Comparison of ENCODE assay signal across 9 cellular contexts in the genomic region with DNA sequence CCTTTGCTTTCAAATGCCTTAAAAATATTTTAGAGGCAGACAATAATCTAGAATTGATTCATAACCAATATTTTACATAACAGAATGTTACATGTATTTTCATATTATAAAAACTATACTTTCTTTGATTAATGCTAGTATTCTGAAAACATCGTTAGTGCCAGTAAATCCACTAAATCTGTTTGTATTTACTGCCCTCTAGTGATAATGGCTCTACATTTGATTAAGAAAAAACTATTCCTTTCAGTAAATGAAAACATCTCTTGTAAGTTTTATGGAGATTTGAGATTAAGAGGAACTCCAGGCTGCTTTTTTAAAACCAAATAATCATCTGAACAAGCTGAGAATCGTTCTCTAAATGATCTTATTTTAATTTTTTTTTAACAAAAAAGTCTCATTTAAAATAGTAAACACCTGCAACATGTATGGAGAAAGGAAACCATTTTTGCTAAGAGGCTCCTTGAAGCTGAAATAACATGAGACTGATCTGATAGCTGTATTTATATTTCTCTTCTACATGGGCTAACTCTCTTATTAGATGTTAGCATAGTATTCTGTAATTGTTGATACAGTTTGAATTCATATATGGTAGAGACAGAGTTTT.
A peak's percentile ranks its signal among the peaks of the same experiment; 100 is the strongest.
DNase-seq lines count a peak whose midpoint lies in the region; ATAC-seq and TF ChIP-seq lines count a peak whose summit lies in the region.
"Had no signal": no experiment of that assay in that cellular context is flagged by ENCODE, and none has a peak within 500 bp of the region (broad histone marks: within the 10 kb centered on the region; RNA-seq: fewer than 3 reads in every experiment).

No MANE protein-coding gene starts in this region.

- TF ChIP-seq RAD21 in SK-N-SH (IDR thresholded peaks at IDR 0.05; ENCODE audit: low read length), result peak; percentile 79

- no peaks in the 10 kb centered on the region for H4K20me1 ChIP-seq in SK-N-SH (ENCODE audit: insufficient read depth)

- H3K4me2 ChIP-seq in SK-N-SH, result no peak overlapping the region

- H2AFZ ChIP-seq in SK-N-SH (ENCODE audit: low read depth), result no peak overlapping the region

- POLR2A ChIA-PET in AG04450 (lab: Yijun Ruan, JAX), result no interaction called here
- POLR2A ChIA-PET in SK-N-SH (lab: Yijun Ruan, JAX), result no interaction called here

- H3K9ac ChIP-seq in SK-N-SH, result no peak overlapping the region

- no peak for ATAC-seq in GM19328 (IDR thresholded peaks at IDR 0.05; ENCODE audit: unreplicated experiment)

- TF ChIP-seq CTCF in AG04450 (IDR thresholded peaks at IDR 0.05; ENCODE audit: low read depth, low read length) (peak; percentile 53), GM20000 (IDR thresholded peaks at IDR 0.05; ENCODE audit: extremely low read depth, missing control alignments) (no peak), SK-N-SH (IDR thresholded peaks at IDR 0.05) (peak; percentile 68), lower leg skin (IDR thresholded peaks at IDR 0.05) (no peak)

- no peaks in the 10 kb centered on the region for H3F3A ChIP-seq in SK-N-SH (replicated peaks; ENCODE audit: insufficient read depth)

- H3K4me3 ChIP-seq in AG04450 (ENCODE audit: low read depth, low read length) (no peak overlapping the region), SK-N-SH (ENCODE audit: low read depth in 2 of 2, low read length in 1 of 2) (peak overlapping the region in 1 of 2 experiments; percentile 17; a peak in 1 of 4 replicates), lower leg skin (ENCODE audit: low read depth, poor library complexity, severe bottlenecking) (no peak overlapping the region)
- H3K4me3 ChIP-seq: HAP-1 had no signal

- 3% methylated on average over 2 of the region's 2 CpGs for WGBS in SK-N-SH (ENCODE audit: low lambda C conversion rate)
- WGBS in lower leg skin, 2 donors, result 9% methylated on average over 2 of the region's 2 CpGs

- TF ChIP-seq POLR2A in lower leg skin (IDR thresholded peaks at IDR 0.05), result no peak

- no peaks in the 10 kb centered on the region for H3K36me3 ChIP-seq in SK-N-SH (replicated peaks in 1 of 2; ENCODE audit: control insufficient read depth in 1 of 2, insufficient read depth in 2 of 2, low read length in 1 of 2)
- H3K36me3 ChIP-seq: HAP-1 had no signal

- no peak for TF ChIP-seq EP300 in SK-N-SH (IDR thresholded peaks at IDR 0.05; ENCODE audit: borderline replicate concordance in 1 of 2, low read depth in 1 of 2, low read length in 1 of 2)

- DNase-seq in AG04450 (ENCODE audit: low read depth, low spot score) (no peak), GM20000 (ENCODE audit: low spot score) (peak; percentile 23), SK-N-SH (peak; percentile 15), hepatic stellate cell (ENCODE audit: low spot score) (peak; percentile 2), lower leg skin (ENCODE audit: low spot score in 2 of 2) (no peak), NCI-H526 treated with DMSO at 0.1 percent for 48 hours (lab: John Stamatoyannopoulos, UW) (no peak)
- no peak for DNase-seq in activated T-cell treated with anti-CD3 and anti-CD28 coated beads, Interleukin-2, amount 50 U/mL, for 1 hour

- H3K9me3 ChIP-seq in AG04450 (ENCODE audit: control insufficient read depth, insufficient read depth, low read length) (no peaks in the 10 kb centered on the region), SK-N-SH (no peaks in the 10 kb centered on the region)
- H3K9me3 ChIP-seq: HAP-1 had no signal

- H3K4me1 ChIP-seq in SK-N-SH (ENCODE audit: control insufficient read depth in 1 of 2, insufficient read depth in 2 of 2, low read depth in 1 of 2, low read length in 1 of 2), result peaks cover 0 to 10% of the 10 kb centered on the region in 2 experiments; a peak in 1 of 4 replicates
- H3K4me1 ChIP-seq: HAP-1 had no signal

- H3K9me2 ChIP-seq in SK-N-SH, result no peaks in the 10 kb centered on the region

- H3K27me3 ChIP-seq in AG04450 (ENCODE audit: control insufficient read depth, insufficient read depth, low read length), result no peaks in the 10 kb centered on the region
- no peaks in the 10 kb centered on the region for H3K27me3 ChIP-seq in SK-N-SH (ENCODE audit: insufficient read depth)

- intact Hi-C loops in lower leg skin (cut with DNase I; ENCODE audit: low total_unique reads), result loop anchor here (10.0 kb wide), 1 partner anchor 113 kb away; no protein-coding TSS in a partner anchor

- CTCF ChIA-PET in AG04450 (lab: Charles Lee) (interaction anchor here (0.6 to 3.6 kb wide), 8 partner anchors 11 to 866 kb away, joined by 3 to 35 read pairs (median 6); no protein-coding TSS in a partner anchor), SK-N-SH (lab: Yijun Ruan, JAX) (interaction anchor here (0.6 to 10.9 kb wide), 23 partner anchors 20 to 793 kb away, joined by 3 to 143 read pairs (median 4); no protein-coding TSS in a partner anchor)

- H3K79me2 ChIP-seq in SK-N-SH (ENCODE audit: insufficient read depth), result no peaks in the 10 kb centered on the region

- H3K27ac ChIP-seq in AG04450 (ENCODE audit: low read depth, low read length) (no peak overlapping the region), SK-N-SH (ENCODE audit: low read depth in 2 of 2, low read length in 1 of 2) (no peak overlapping the region)

TF ChIP-seq in SK-N-SH, 30 proteins besides CTCF, POLR2A, EP300 and RAD21:
- peak; percentile 37; the same call in 1 of the 2 replicates for TF ChIP-seq SMC3 (IDR thresholded peaks at IDR 0.05; ENCODE audit: low read depth, low read length)
- TF ChIP-seq, protein P1, sequence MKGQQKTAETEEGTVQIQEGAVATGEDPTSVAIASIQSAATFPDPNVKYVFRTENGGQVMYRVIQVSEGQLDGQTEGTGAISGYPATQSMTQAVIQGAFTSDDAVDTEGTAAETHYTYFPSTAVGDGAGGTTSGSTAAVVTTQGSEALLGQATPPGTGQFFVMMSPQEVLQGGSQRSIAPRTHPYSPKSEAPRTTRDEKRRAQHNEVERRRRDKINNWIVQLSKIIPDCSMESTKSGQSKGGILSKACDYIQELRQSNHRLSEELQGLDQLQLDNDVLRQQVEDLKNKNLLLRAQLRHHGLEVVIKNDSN (IDR thresholded peaks at IDR 0.05; ENCODE audit: borderline replicate concordance, low read depth), result no peak

Comparison
In these comparisons a context has a peak if more than half of its experiments do, and no peak if none do; other contexts are left out.
1. DNase-seq: peak in GM20000 (single experiment), SK-N-SH (single experiment) and hepatic stellate cell (single experiment); none in AG04450 (single experiment), lower leg skin (0 of 2), activated T-cell treated with anti-CD3 and anti-CD28 coated beads, Interleukin-2, amount 50 U/mL, for 1 hour (single experiment) and NCI-H526 treated with DMSO at 0.1 percent for 48 hours (single experiment).
2. CTCF ChIP-seq: peak in AG04450 (single experiment) and SK-N-SH (single experiment); none in GM20000 (single experiment) and lower leg skin (0 of 3).